Comparison of ENCODE assay signal across 8 cellular contexts in genomic region chr17:10875984-10876555, GRCh38. TPM values are rescaled to one million over a fixed set of nuclear protein-coding genes. Genes with fewer than 3 reads are reported as not detected.
DNase-seq lines count a peak whose midpoint lies in the region; ATAC-seq and TF ChIP-seq lines count a peak whose summit lies in the region.

No MANE protein-coding gene starts in this region.

- H2BK12ac ChIP-seq in H9 (ENCODE audit: insufficient read length, low read depth, low read length), result no peak overlapping the region

- peaks cover 2 to 4% of the 10 kb centered on the region in 2 experiments; a peak in 3 of 4 replicates for H3K4me1 Mint-ChIP-seq in H9

- H3K23me2 ChIP-seq in H9 (ENCODE audit: insufficient read length, low read depth, low read length, poor library complexity, severe bottlenecking), result no peaks in the 10 kb centered on the region

- TF ChIP-seq CTCF in H9 (conservative IDR thresholded peaks at IDR 0.05) (peak; percentile 91), RWPE1 (conservative IDR thresholded peaks at IDR 0.05; ENCODE audit: low read depth) (peak; percentile 48), upper lobe of right lung (IDR thresholded peaks at IDR 0.05) (peak; percentile 64)

- H3K9me3 Mint-ChIP-seq in H9, result no peaks in the 10 kb centered on the region

- intact Hi-C loops in upper lobe of right lung (cut with DNase I), result no loop called here

- H3K23ac ChIP-seq in H9 (ENCODE audit: insufficient read length, low read depth, low read length), result no peak overlapping the region

- H2AFZ ChIP-seq in H9 (ENCODE audit: low read length), result no peak overlapping the region

- H2BK20ac ChIP-seq in H9 (ENCODE audit: low read depth, low read length, poor library complexity, severe bottlenecking), result no peak overlapping the region

- no peak overlapping the region for H3K9ac ChIP-seq in H9 (ENCODE audit: extremely low read depth, insufficient read length, low read length)

- H3K36me3 Mint-ChIP-seq in H9 (ENCODE audit: insufficient read depth in 1 of 3, low read depth in 3 of 3), result no peaks in the 10 kb centered on the region

- no peak overlapping the region for H3T11ph ChIP-seq in H9 (ENCODE audit: low read length)

- CTCF ChIA-PET in RWPE1 (lab: Yijun Ruan, JAX), result interaction anchor here (0.5 to 2.4 kb wide), 12 partner anchors 9 to 1059 kb away, joined by 3 to 7 read pairs (median 4); no protein-coding TSS in a partner anchor

- H3K9me3 ChIP-seq in H9 (ENCODE audit: control insufficient read depth, low read depth, low read length), result no peaks in the 10 kb centered on the region
- no peaks in the 10 kb centered on the region for H3K9me3 ChIP-seq in upper lobe of right lung

- H2BK120ac ChIP-seq in H9 (ENCODE audit: low read depth, low read length, poor library complexity, severe bottlenecking), result no peak overlapping the region

- no peak overlapping the region for H3K27ac Mint-ChIP-seq in H9

- H2AK5ac ChIP-seq in H9 (ENCODE audit: insufficient read length, low read length), result no peak overlapping the region

- no peak overlapping the region for H4K8ac ChIP-seq in H9 (replicated peaks; ENCODE audit: insufficient read length, low read depth, low read length)

- H3K4me3 ChIP-seq in upper lobe of right lung, result no peak overlapping the region

- H3K27me3 ChIP-seq in H9 (ENCODE audit: insufficient read depth, low read length) (no peaks in the 10 kb centered on the region), upper lobe of right lung (peaks cover 14% of the 10 kb centered on the region)

- peaks cover 2% of the 10 kb centered on the region for H3K27me3 Mint-ChIP-seq in H9 (ENCODE audit: low read depth)

- no peak overlapping the region for H3K14ac ChIP-seq in H9 (ENCODE audit: insufficient read depth, low read length)

- H3K27ac ChIP-seq in H9 (ENCODE audit: insufficient read length, low read depth, low read length) (no peak overlapping the region), RWPE1 (no peak overlapping the region), upper lobe of right lung (no peak overlapping the region)

- no peak overlapping the region for H4K91ac ChIP-seq in H9 (ENCODE audit: insufficient read length, low read depth, low read length)

- no peaks in the 10 kb centered on the region for H3K79me1 ChIP-seq in H9 (ENCODE audit: insufficient read depth, low read depth, low read length, poor library complexity, severe bottlenecking)

- H3K56ac ChIP-seq in H9 (ENCODE audit: insufficient read length, low read depth, low read length), result no peak overlapping the region

- H3K4me2 ChIP-seq in H9 (ENCODE audit: insufficient read depth, insufficient read length, low read length), result no peak overlapping the region

- no peak overlapping the region for H2BK15ac ChIP-seq in H9 (ENCODE audit: low read depth, low read length)

- no CpG with 5 or more reads among the region's 7 CpGs for WGBS in H9 (ENCODE audit: extremely low coverage, insufficient read length, low lambda C conversion rate)

- no peaks in the 10 kb centered on the region for H3K4me1 ChIP-seq in H9 (ENCODE audit: insufficient read depth, low read length)
- H3K4me1 ChIP-seq in upper lobe of right lung, result no peaks in the 10 kb centered on the region

- no peak overlapping the region for H4K5ac ChIP-seq in H9 (ENCODE audit: insufficient read length, low read depth, low read length)

- ATAC-seq in upper lobe of right lung (peak; percentile 72), GM21526 (IDR thresholded peaks at IDR 0.05; ENCODE audit: low FRiP score, unreplicated experiment) (no peak)
- ATAC-seq in activated CD4-positive, CD25-positive, alpha-beta regulatory T cell treated with anti-CD3 and anti-CD28 coated beads, Interleukin-2, amount 50 U/mL, for 24 hours, result no peak

- no peaks in the 10 kb centered on the region for H3K79me2 ChIP-seq in H9 (ENCODE audit: insufficient read depth, low read length)

- H3K36me3 ChIP-seq in upper lobe of right lung, result no peaks in the 10 kb centered on the region

- no peak overlapping the region for H3K4ac ChIP-seq in H9 (ENCODE audit: low read depth, low read length)

- no peaks in the 10 kb centered on the region for H4K20me1 ChIP-seq in H9 (ENCODE audit: control insufficient read depth, insufficient read depth, insufficient read length)

- POLR2A ChIA-PET in RWPE1 (lab: Yijun Ruan, JAX; ENCODE audit: low non-redundant PET), result no interaction called here

- no peak overlapping the region for H3K18ac ChIP-seq in H9 (ENCODE audit: insufficient read length, low read depth, low read length)

- H3K4me3 Mint-ChIP-seq in H9, result no peak overlapping the region

- DNase-seq in COLO829 (ENCODE audit: low spot score) (peak; percentile 44), H9 (peak; percentile 84), RWPE1 (ENCODE audit: low spot score) (peak; percentile 46), dermis blood vessel endothelial cell (peak; percentile 70), lung microvascular endothelial cell (ENCODE audit: low read depth in 2 of 2) (peak; percentile 44 to 58), upper lobe of right lung (peak; percentile 64)

- H2BK5ac ChIP-seq in H9 (ENCODE audit: insufficient read length, low read length), result no peak overlapping the region

RNA-seq across cellular contexts. Expression of gene PIRT, which starts 38.2 kb away (rescaled TPM):
- total RNA-seq in H9 (2021), result not detected in 2 replicates
- not detected in 2 replicates for total RNA-seq in dermis blood vessel endothelial cell
- total RNA-seq in lung microvascular endothelial cell, result not detected in 2 replicates
- not detected for total RNA-seq in upper lobe of right lung
